In genomic region chr13:98305670-98306069, GRCh38 we compare ENCODE assay signal across 21 cellular contexts.
"Had no signal": no experiment of that assay in that cellular context is flagged by ENCODE, and none has a peak within 500 bp of the region (broad histone marks: within the 10 kb centered on the region; RNA-seq: fewer than 3 reads in every experiment).

No MANE protein-coding gene starts in this region.

- DNase-seq: Karpas-422, KG1, MG63, NCI-H1092 treated with DMSO at 0.1 percent for 48 hours, NCI-H1436, NCI-H187, NCI-H2029, NCI-H2081 treated with DMSO at 0.1 percent for 48 hours, NCI-H2171, NCI-H226, NCI-H446, NCI-H510A, NCI-H524 treated with DMSO at 0.1 percent for 48 hours, NCI-H69, NCI-H774, PC-3, SHP77 treated with DMSO at 0.1 percent for 48 hours, SJCRH30 had no signal

- H3K27ac ChIP-seq: SJCRH30 had no signal

- ATAC-seq: Panc1, PC-3, Right ventricle myocardium inferior, SK-N-SH treated with all-trans-retinoic acid at 6 μM for 48 hours had no signal

- H3K9me3 ChIP-seq: MG63, SJCRH30 had no signal

- H3K4me3 ChIP-seq: MG63, SJCRH30 had no signal

- H3K27me3 ChIP-seq: MG63, SJCRH30 had no signal

- H3K36me3 ChIP-seq: MG63, SJCRH30 had no signal
